Comparison of ENCODE assay signal across 2 cellular contexts in genomic region chr12:132557969-132558856, GRCh38.
TF ChIP-seq lines count a peak whose summit lies in the region.

No MANE protein-coding gene starts in this region.

TF ChIP-seq in HepG2, 621 proteins besides CTCF, POLR2A, EP300 and RAD21 (continues in another document):
- TF ChIP-seq ZNF547 (CRISPR knock-in tag; IDR thresholded peaks at IDR 0.05) (0 out of 2 replicates have a peak, but pooled peaks have one; percentile 52), ZNF101 (CRISPR knock-in tag; IDR thresholded peaks at IDR 0.05; ENCODE audit: borderline replicate concordance, low read depth) (no peak), LBX2 (CRISPR knock-in tag; IDR thresholded peaks at IDR 0.05; ENCODE audit: borderline replicate concordance) (no peak), TGIF2 (CRISPR knock-in tag; IDR thresholded peaks at IDR 0.05) (no peak), NKX3-1 (CRISPR knock-in tag; IDR thresholded peaks at IDR 0.05) (no peak), ARHGAP35 (CRISPR knock-in tag; IDR thresholded peaks at IDR 0.05; ENCODE audit: borderline replicate concordance) (no peak), CHD2 (IDR thresholded peaks at IDR 0.05; ENCODE audit: low read depth, low read length) (no peak), ZMYM3 (CRISPR knock-in tag; IDR thresholded peaks at IDR 0.05) (0 out of 2 replicates have a peak, but pooled peaks have one; percentile 44), CBX5 (CRISPR knock-in tag; IDR thresholded peaks at IDR 0.05; ENCODE audit: borderline replicate concordance) (no peak)
- TF ChIP-seq, protein P1, sequence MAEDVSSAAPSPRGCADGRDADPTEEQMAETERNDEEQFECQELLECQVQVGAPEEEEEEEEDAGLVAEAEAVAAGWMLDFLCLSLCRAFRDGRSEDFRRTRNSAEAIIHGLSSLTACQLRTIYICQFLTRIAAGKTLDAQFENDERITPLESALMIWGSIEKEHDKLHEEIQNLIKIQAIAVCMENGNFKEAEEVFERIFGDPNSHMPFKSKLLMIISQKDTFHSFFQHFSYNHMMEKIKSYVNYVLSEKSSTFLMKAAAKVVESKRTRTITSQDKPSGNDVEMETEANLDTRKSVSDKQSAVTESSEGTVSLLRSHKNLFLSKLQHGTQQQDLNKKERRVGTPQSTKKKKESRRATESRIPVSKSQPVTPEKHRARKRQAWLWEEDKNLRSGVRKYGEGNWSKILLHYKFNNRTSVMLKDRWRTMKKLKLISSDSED (CRISPR knock-in tag; IDR thresholded peaks at IDR 0.05): no peak
- TF ChIP-seq, protein P2, sequence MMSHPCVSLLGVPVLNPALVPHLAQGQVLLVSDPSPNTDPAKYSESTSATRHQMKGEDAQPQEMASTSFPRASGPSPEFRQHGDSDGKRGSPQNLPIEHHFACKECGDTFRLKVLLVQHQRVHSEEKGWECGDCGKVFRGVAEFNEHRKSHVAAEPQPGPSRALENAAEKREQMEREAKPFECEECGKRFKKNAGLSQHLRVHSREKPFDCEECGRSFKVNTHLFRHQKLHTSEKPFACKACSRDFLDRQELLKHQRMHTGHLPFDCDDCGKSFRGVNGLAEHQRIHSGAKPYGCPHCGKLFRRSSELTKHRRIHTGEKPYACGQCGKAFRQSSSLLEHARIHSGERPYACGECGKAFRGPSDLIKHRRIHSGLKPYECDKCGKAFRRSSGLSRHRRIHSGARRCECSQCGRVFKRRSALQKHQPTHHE (CRISPR knock-in tag; IDR thresholded peaks at IDR 0.05; ENCODE audit: borderline replicate concordance): no peak
- TF ChIP-seq, protein P3, sequence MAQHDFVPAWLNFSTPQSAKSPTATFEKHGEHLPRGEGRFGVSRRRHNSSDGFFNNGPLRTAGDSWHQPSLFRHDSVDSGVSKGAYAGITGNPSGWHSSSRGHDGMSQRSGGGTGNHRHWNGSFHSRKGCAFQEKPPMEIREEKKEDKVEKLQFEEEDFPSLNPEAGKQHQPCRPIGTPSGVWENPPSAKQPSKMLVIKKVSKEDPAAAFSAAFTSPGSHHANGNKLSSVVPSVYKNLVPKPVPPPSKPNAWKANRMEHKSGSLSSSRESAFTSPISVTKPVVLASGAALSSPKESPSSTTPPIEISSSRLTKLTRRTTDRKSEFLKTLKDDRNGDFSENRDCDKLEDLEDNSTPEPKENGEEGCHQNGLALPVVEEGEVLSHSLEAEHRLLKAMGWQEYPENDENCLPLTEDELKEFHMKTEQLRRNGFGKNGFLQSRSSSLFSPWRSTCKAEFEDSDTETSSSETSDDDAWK (CRISPR knock-in tag; IDR thresholded peaks at IDR 0.05): no peak
- TF ChIP-seq, protein P4, sequence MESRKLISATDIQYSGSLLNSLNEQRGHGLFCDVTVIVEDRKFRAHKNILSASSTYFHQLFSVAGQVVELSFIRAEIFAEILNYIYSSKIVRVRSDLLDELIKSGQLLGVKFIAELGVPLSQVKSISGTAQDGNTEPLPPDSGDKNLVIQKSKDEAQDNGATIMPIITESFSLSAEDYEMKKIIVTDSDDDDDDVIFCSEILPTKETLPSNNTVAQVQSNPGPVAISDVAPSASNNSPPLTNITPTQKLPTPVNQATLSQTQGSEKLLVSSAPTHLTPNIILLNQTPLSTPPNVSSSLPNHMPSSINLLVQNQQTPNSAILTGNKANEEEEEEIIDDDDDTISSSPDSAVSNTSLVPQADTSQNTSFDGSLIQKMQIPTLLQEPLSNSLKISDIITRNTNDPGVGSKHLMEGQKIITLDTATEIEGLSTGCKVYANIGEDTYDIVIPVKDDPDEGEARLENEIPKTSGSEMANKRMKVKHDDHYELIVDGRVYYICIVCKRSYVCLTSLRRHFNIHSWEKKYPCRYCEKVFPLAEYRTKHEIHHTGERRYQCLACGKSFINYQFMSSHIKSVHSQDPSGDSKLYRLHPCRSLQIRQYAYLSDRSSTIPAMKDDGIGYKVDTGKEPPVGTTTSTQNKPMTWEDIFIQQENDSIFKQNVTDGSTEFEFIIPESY (CRISPR knock-in tag; IDR thresholded peaks at IDR 0.05): peak; percentile 87
- TF ChIP-seq, protein P5, sequence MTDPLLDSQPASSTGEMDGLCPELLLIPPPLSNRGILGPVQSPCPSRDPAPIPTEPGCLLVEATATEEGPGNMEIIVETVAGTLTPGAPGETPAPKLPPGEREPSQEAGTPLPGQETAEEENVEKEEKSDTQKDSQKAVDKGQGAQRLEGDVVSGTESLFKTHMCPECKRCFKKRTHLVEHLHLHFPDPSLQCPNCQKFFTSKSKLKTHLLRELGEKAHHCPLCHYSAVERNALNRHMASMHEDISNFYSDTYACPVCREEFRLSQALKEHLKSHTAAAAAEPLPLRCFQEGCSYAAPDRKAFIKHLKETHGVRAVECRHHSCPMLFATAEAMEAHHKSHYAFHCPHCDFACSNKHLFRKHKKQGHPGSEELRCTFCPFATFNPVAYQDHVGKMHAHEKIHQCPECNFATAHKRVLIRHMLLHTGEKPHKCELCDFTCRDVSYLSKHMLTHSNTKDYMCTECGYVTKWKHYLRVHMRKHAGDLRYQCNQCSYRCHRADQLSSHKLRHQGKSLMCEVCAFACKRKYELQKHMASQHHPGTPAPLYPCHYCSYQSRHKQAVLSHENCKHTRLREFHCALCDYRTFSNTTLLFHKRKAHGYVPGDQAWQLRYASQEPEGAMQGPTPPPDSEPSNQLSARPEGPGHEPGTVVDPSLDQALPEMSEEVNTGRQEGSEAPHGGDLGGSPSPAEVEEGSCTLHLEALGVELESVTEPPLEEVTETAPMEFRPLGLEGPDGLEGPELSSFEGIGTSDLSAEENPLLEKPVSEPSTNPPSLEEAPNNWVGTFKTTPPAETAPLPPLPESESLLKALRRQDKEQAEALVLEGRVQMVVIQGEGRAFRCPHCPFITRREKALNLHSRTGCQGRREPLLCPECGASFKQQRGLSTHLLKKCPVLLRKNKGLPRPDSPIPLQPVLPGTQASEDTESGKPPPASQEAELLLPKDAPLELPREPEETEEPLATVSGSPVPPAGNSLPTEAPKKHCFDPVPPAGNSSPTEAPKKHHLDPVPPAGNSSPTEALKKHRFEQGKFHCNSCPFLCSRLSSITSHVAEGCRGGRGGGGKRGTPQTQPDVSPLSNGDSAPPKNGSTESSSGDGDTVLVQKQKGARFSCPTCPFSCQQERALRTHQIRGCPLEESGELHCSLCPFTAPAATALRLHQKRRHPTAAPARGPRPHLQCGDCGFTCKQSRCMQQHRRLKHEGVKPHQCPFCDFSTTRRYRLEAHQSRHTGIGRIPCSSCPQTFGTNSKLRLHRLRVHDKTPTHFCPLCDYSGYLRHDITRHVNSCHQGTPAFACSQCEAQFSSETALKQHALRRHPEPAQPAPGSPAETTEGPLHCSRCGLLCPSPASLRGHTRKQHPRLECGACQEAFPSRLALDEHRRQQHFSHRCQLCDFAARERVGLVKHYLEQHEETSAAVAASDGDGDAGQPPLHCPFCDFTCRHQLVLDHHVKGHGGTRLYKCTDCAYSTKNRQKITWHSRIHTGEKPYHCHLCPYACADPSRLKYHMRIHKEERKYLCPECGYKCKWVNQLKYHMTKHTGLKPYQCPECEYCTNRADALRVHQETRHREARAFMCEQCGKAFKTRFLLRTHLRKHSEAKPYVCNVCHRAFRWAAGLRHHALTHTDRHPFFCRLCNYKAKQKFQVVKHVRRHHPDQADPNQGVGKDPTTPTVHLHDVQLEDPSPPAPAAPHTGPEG (CRISPR knock-in tag; IDR thresholded peaks at IDR 0.05): no peak

TF ChIP-seq in H1, 55 proteins besides CTCF, POLR2A, EP300 and RAD21:
- TF ChIP-seq EZH2 (IDR thresholded peaks at IDR 0.05; ENCODE audit: low read depth, low read length, severe bottlenecking) (peak; percentile 7), SIRT6 (IDR thresholded peaks at IDR 0.05; ENCODE audit: low read length) (no peak)
